1 cellular context compared by ENCODE assay signal in the genomic region with DNA sequence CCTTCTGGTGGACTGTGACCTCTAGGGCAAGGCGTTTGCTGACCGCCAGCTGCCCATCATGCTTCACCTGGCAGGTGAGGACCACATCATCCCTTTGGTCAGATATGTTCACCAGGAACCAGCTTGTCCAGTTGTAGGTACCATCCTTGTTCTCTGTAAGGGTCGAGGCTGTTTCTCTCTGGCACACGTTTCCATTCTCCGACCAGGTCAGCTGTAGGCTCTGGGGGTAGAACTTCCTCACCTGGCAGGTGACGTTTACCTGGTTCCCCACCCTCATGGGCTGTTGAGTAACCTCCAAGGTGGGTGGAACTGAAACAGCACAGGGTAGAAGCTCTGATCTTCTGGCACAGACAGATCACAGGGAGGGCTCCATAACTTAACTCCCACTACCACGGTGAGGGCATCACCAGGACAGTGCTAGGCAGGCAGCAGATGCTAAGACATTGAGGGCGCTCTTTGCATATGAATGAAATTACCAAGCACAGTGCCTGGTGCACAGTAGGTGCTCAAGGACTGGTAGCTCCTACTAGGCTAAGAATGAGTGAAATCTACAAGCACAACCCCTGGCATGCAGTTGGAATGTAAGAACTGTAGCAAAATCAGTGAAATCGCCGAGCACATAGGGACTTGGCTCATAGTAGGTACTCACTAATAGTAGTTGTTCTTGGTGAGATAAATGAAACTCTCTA.
TF ChIP-seq lines count a peak whose summit lies in the region.

No MANE protein-coding gene starts in this region.

TF ChIP-seq in WTC11, 78 proteins besides CTCF, POLR2A, EP300 and RAD21 (continued from another document):
- TF ChIP-seq ZBTB21 (CRISPR knock-in tag; IDR thresholded peaks at IDR 0.05; ENCODE audit: borderline replicate concordance) (no peak), TEAD4 (CRISPR knock-in tag; IDR thresholded peaks at IDR 0.05) (no peak), ELF4 (CRISPR knock-in tag; IDR thresholded peaks at IDR 0.05; ENCODE audit: low read depth) (no peak), RELA (CRISPR knock-in tag; IDR thresholded peaks at IDR 0.05; ENCODE audit: borderline replicate concordance) (no peak), ZNF263 (CRISPR knock-in tag; IDR thresholded peaks at IDR 0.05; ENCODE audit: low read depth) (no peak), ESRRA (CRISPR knock-in tag; IDR thresholded peaks at IDR 0.05; ENCODE audit: borderline replicate concordance) (no peak), ZNF416 (CRISPR knock-in tag; IDR thresholded peaks at IDR 0.05) (no peak), FOXK1 (CRISPR knock-in tag; IDR thresholded peaks at IDR 0.05) (no peak), TP53 (CRISPR knock-in tag; IDR thresholded peaks at IDR 0.05) (no peak), OVOL2 (CRISPR knock-in tag; IDR thresholded peaks at IDR 0.05; ENCODE audit: borderline replicate concordance) (no peak), KAT7 (CRISPR knock-in tag; IDR thresholded peaks at IDR 0.05; ENCODE audit: borderline replicate concordance) (no peak)
- TF ChIP-seq, protein P1, sequence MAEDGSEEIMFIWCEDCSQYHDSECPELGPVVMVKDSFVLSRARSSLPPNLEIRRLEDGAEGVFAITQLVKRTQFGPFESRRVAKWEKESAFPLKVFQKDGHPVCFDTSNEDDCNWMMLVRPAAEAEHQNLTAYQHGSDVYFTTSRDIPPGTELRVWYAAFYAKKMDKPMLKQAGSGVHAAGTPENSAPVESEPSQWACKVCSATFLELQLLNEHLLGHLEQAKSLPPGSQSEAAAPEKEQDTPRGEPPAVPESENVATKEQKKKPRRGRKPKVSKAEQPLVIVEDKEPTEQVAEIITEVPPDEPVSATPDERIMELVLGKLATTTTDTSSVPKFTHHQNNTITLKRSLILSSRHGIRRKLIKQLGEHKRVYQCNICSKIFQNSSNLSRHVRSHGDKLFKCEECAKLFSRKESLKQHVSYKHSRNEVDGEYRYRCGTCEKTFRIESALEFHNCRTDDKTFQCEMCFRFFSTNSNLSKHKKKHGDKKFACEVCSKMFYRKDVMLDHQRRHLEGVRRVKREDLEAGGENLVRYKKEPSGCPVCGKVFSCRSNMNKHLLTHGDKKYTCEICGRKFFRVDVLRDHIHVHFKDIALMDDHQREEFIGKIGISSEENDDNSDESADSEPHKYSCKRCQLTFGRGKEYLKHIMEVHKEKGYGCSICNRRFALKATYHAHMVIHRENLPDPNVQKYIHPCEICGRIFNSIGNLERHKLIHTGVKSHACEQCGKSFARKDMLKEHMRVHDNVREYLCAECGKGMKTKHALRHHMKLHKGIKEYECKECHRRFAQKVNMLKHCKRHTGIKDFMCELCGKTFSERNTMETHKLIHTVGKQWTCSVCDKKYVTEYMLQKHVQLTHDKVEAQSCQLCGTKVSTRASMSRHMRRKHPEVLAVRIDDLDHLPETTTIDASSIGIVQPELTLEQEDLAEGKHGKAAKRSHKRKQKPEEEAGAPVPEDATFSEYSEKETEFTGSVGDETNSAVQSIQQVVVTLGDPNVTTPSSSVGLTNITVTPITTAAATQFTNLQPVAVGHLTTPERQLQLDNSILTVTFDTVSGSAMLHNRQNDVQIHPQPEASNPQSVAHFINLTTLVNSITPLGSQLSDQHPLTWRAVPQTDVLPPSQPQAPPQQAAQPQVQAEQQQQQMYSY (CRISPR knock-in tag; IDR thresholded peaks at IDR 0.05) = no peak
- TF ChIP-seq, protein P2, sequence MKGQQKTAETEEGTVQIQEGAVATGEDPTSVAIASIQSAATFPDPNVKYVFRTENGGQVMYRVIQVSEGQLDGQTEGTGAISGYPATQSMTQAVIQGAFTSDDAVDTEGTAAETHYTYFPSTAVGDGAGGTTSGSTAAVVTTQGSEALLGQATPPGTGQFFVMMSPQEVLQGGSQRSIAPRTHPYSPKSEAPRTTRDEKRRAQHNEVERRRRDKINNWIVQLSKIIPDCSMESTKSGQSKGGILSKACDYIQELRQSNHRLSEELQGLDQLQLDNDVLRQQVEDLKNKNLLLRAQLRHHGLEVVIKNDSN (CRISPR knock-in tag; IDR thresholded peaks at IDR 0.05) = no peak
